Comparison of ENCODE assay signal across 1 cellular context in the genomic region with DNA sequence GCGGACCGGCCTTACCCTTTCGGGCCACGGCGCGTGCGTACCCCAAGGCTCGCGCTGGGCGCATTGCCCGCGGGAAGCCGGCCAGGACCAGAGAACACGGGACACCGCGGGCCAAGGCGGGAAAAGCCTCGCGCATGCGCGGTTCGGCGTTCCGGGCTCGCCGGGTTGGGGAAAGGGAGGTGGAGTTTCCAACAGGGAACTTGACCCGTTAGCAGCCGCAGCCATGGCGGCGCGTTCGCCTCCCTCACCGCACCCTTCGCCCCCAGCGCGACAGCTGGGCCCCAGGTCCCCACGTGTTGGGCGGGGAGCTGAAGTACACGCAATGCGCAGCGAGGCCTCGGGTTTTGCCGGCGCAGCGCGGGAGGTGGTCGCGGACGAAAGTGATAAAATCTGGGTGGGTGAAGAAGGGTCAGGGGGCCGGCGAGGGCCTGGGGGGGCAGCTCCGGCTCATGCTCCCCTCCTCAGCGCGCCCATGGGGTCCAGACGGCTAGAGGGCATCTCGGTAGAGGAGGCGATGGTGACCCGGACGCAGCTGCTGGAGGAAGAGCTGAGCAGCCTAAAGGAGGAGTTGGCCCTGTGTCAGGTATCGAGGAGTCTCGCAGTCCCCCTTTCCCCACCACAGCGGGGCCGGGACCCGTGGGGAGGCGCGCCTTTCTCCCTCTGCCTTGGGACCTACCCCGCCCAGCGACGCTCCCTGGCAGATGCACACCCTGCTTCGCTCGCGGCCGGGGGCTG.
TF ChIP-seq lines count a peak whose summit lies in the region.

A gene with protein sequence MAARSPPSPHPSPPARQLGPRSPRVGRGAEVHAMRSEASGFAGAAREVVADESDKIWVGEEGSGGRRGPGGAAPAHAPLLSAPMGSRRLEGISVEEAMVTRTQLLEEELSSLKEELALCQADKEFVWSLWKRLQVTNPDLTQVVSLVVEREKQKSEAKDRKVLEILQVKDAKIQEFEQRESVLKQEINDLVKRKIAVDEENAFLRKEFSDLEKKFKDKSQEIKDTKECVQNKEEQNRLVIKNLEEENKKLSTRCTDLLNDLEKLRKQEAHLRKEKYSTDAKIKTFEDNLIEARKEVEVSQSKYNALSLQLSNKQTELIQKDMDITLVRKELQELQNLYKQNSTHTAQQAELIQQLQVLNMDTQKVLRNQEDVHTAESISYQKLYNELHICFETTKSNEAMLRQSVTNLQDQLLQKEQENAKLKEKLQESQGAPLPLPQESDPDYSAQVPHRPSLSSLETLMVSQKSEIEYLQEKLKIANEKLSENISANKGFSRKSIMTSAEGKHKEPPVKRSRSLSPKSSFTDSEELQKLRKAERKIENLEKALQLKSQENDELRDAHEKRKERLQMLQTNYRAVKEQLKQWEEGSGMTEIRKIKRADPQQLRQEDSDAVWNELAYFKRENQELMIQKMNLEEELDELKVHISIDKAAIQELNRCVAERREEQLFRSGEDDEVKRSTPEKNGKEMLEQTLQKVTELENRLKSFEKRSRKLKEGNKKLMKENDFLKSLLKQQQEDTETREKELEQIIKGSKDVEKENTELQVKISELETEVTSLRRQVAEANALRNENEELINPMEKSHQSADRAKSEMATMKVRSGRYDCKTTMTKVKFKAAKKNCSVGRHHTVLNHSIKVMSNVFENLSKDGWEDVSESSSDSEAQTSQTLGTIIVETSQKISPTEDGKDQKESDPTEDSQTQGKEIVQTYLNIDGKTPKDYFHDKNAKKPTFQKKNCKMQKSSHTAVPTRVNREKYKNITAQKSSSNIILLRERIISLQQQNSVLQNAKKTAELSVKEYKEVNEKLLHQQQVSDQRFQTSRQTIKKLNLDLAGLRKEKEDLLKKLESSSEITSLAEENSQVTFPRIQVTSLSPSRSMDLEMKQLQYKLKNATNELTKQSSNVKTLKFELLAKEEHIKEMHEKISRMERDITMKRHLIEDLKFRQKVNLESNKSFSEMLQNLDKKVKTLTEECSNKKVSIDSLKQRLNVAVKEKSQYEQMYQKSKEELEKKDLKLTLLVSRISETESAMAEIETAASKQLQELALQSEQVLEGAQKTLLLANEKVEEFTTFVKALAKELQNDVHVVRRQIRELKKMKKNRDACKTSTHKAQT (N-terminal part only) (plus strand): TSS at position 198 of the 735 bp plus-strand sequence. CDS start 26 bp downstream, at position 224.

TF ChIP-seq in WTC11, 78 proteins besides CTCF, POLR2A, EP300 and RAD21 (continued from another document and continues in another):
- TF ChIP-seq, protein P1, sequence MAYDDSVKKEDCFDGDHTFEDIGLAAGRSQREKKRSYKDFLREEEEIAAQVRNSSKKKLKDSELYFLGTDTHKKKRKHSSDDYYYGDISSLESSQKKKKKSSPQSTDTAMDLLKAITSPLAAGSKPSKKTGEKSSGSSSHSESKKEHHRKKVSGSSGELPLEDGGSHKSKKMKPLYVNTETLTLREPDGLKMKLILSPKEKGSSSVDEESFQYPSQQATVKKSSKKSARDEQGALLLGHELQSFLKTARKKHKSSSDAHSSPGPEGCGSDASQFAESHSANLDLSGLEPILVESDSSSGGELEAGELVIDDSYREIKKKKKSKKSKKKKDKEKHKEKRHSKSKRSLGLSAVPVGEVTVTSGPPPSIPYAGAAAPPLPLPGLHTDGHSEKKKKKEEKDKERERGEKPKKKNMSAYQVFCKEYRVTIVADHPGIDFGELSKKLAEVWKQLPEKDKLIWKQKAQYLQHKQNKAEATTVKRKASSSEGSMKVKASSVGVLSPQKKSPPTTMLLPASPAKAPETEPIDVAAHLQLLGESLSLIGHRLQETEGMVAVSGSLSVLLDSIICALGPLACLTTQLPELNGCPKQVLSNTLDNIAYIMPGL (CRISPR knock-in tag; IDR thresholded peaks at IDR 0.05), result no peak; the same call in 1 of the 2 replicates
- TF ChIP-seq, protein P2, sequence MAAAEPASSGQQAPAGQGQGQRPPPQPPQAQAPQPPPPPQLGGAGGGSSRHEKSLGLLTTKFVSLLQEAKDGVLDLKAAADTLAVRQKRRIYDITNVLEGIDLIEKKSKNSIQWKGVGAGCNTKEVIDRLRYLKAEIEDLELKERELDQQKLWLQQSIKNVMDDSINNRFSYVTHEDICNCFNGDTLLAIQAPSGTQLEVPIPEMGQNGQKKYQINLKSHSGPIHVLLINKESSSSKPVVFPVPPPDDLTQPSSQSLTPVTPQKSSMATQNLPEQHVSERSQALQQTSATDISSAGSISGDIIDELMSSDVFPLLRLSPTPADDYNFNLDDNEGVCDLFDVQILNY (CRISPR knock-in tag; IDR thresholded peaks at IDR 0.05), result peak; percentile 100
- peak; percentile 44; the same call in 1 of the 2 replicates for TF ChIP-seq ZNF232 (CRISPR knock-in tag; IDR thresholded peaks at IDR 0.05)
- peak; percentile 17; the same call in 1 of the 2 replicates for TF ChIP-seq EMX1 (CRISPR knock-in tag; IDR thresholded peaks at IDR 0.05)
- TF ChIP-seq, protein P3, sequence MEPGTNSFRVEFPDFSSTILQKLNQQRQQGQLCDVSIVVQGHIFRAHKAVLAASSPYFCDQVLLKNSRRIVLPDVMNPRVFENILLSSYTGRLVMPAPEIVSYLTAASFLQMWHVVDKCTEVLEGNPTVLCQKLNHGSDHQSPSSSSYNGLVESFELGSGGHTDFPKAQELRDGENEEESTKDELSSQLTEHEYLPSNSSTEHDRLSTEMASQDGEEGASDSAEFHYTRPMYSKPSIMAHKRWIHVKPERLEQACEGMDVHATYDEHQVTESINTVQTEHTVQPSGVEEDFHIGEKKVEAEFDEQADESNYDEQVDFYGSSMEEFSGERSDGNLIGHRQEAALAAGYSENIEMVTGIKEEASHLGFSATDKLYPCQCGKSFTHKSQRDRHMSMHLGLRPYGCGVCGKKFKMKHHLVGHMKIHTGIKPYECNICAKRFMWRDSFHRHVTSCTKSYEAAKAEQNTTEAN (CRISPR knock-in tag; IDR thresholded peaks at IDR 0.05), result peak; percentile 40; the same call in 1 of the 2 replicates
- TF ChIP-seq, protein P4, sequence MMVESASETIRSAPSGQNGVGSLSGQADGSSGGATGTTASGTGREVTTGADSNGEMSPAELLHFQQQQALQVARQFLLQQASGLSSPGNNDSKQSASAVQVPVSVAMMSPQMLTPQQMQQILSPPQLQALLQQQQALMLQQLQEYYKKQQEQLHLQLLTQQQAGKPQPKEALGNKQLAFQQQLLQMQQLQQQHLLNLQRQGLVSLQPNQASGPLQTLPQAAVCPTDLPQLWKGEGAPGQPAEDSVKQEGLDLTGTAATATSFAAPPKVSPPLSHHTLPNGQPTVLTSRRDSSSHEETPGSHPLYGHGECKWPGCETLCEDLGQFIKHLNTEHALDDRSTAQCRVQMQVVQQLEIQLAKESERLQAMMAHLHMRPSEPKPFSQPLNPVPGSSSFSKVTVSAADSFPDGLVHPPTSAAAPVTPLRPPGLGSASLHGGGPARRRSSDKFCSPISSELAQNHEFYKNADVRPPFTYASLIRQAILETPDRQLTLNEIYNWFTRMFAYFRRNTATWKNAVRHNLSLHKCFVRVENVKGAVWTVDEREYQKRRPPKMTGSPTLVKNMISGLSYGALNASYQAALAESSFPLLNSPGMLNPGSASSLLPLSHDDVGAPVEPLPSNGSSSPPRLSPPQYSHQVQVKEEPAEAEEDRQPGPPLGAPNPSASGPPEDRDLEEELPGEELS (CRISPR knock-in tag; IDR thresholded peaks at IDR 0.05), result peak; percentile 97
- TF ChIP-seq, protein P5, sequence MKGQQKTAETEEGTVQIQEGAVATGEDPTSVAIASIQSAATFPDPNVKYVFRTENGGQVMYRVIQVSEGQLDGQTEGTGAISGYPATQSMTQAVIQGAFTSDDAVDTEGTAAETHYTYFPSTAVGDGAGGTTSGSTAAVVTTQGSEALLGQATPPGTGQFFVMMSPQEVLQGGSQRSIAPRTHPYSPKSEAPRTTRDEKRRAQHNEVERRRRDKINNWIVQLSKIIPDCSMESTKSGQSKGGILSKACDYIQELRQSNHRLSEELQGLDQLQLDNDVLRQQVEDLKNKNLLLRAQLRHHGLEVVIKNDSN (CRISPR knock-in tag; IDR thresholded peaks at IDR 0.05), result peak; percentile 83
- peak; percentile 95 for TF ChIP-seq TP53 (CRISPR knock-in tag; IDR thresholded peaks at IDR 0.05)
- TF ChIP-seq RORB (CRISPR knock-in tag; IDR thresholded peaks at IDR 0.05), result no peak
- TF ChIP-seq CREB1 (CRISPR knock-in tag; IDR thresholded peaks at IDR 0.05), result peak; percentile 80
- TF ChIP-seq ZNF263 (CRISPR knock-in tag; IDR thresholded peaks at IDR 0.05; ENCODE audit: low read depth), result peak; percentile 14; the same call in 1 of the 2 replicates
- TF ChIP-seq NFYB (CRISPR knock-in tag; conservative IDR thresholded peaks at IDR 0.05; ENCODE audit: low read depth), result peak; percentile 22; the same call in 1 of the 2 replicates
- TF ChIP-seq, protein P6, sequence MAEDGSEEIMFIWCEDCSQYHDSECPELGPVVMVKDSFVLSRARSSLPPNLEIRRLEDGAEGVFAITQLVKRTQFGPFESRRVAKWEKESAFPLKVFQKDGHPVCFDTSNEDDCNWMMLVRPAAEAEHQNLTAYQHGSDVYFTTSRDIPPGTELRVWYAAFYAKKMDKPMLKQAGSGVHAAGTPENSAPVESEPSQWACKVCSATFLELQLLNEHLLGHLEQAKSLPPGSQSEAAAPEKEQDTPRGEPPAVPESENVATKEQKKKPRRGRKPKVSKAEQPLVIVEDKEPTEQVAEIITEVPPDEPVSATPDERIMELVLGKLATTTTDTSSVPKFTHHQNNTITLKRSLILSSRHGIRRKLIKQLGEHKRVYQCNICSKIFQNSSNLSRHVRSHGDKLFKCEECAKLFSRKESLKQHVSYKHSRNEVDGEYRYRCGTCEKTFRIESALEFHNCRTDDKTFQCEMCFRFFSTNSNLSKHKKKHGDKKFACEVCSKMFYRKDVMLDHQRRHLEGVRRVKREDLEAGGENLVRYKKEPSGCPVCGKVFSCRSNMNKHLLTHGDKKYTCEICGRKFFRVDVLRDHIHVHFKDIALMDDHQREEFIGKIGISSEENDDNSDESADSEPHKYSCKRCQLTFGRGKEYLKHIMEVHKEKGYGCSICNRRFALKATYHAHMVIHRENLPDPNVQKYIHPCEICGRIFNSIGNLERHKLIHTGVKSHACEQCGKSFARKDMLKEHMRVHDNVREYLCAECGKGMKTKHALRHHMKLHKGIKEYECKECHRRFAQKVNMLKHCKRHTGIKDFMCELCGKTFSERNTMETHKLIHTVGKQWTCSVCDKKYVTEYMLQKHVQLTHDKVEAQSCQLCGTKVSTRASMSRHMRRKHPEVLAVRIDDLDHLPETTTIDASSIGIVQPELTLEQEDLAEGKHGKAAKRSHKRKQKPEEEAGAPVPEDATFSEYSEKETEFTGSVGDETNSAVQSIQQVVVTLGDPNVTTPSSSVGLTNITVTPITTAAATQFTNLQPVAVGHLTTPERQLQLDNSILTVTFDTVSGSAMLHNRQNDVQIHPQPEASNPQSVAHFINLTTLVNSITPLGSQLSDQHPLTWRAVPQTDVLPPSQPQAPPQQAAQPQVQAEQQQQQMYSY (CRISPR knock-in tag; IDR thresholded peaks at IDR 0.05), result peak; percentile 78
- 0 out of 2 replicates have a peak, but pooled peaks have one; percentile 52 for TF ChIP-seq SP1 (CRISPR knock-in tag; conservative IDR thresholded peaks at IDR 0.05)
- 0 out of 2 replicates have a peak, but pooled peaks have one; percentile 9 for TF ChIP-seq NR2C2 (CRISPR knock-in tag; IDR thresholded peaks at IDR 0.05)
- TF ChIP-seq FOXJ3 (CRISPR knock-in tag; IDR thresholded peaks at IDR 0.05; ENCODE audit: borderline replicate concordance), result no peak
- peak; percentile 98 for TF ChIP-seq FOXP1 (CRISPR knock-in tag; IDR thresholded peaks at IDR 0.05; ENCODE audit: borderline replicate concordance)
- TF ChIP-seq ZBTB21 (CRISPR knock-in tag; IDR thresholded peaks at IDR 0.05; ENCODE audit: borderline replicate concordance), result peak; percentile 86
- no peak; the same call in 1 of the 2 replicates for TF ChIP-seq NR1H2 (CRISPR knock-in tag; IDR thresholded peaks at IDR 0.05)
- TF ChIP-seq, protein P7, sequence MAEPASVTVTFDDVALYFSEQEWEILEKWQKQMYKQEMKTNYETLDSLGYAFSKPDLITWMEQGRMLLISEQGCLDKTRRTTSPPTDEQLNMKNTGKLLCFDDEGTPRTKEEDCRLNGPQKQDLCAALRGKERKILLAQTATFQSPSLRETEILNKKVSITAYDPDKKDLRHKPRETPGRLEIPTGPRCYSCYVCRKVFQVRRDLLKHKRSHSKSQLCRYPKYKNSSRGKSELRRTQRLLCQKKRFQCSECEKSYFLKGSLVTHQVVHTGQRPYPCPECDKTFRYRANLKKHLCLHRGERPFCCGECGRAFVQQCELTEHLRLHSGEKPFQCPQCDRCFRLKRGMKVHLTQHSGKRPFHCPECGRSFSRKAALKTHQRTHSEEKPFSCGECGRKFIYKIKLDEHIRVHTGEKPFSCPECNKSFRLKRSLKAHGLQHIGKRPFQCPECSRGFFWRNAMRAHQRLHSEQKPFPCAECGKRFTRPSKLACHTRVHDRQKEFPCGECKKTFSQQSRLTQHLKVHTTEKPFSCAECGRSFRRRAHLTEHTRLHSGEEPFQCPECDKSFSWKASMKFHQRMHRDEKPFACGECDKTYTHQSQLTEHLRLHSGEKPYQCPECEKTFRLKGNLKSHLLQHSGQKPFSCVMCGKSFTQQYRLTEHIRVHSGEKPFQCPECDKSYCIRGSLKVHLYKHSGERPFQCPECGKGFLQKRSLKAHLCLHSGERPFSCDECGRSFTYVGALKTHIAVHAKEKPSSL (CRISPR knock-in tag; conservative IDR thresholded peaks at IDR 0.05), result no peak
- TF ChIP-seq, protein P8, sequence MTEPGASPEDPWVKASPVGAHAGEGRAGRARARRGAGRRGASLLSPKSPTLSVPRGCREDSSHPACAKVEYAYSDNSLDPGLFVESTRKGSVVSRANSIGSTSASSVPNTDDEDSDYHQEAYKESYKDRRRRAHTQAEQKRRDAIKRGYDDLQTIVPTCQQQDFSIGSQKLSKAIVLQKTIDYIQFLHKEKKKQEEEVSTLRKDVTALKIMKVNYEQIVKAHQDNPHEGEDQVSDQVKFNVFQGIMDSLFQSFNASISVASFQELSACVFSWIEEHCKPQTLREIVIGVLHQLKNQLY (CRISPR knock-in tag; IDR thresholded peaks at IDR 0.05), result 0 out of 2 replicates have a peak, but pooled peaks have one; percentile 88
- TF ChIP-seq, protein P9, sequence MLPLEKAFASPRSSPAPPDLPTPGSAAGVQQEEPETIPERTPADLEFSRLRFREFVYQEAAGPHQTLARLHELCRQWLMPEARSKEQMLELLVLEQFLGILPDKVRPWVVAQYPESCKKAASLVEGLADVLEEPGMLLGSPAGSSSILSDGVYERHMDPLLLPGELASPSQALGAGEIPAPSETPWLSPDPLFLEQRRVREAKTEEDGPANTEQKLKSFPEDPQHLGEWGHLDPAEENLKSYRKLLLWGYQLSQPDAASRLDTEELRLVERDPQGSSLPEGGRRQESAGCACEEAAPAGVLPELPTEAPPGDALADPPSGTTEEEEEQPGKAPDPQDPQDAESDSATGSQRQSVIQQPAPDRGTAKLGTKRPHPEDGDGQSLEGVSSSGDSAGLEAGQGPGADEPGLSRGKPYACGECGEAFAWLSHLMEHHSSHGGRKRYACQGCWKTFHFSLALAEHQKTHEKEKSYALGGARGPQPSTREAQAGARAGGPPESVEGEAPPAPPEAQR (CRISPR knock-in tag; IDR thresholded peaks at IDR 0.05), result no peak
- no peak for TF ChIP-seq JAZF1 (CRISPR knock-in tag; IDR thresholded peaks at IDR 0.05)
- TF ChIP-seq, protein P10, sequence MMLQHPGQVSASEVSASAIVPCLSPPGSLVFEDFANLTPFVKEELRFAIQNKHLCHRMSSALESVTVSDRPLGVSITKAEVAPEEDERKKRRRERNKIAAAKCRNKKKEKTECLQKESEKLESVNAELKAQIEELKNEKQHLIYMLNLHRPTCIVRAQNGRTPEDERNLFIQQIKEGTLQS (CRISPR knock-in tag; conservative IDR thresholded peaks at IDR 0.05), result no peak
- TF ChIP-seq ZNF671 (CRISPR knock-in tag; IDR thresholded peaks at IDR 0.05), result no peak
- peak; percentile 80; the same call in 1 of the 2 replicates for TF ChIP-seq CBFB (CRISPR knock-in tag; IDR thresholded peaks at IDR 0.05; ENCODE audit: low read depth)
- TF ChIP-seq GABPB1 (CRISPR knock-in tag; IDR thresholded peaks at IDR 0.05), result peak; percentile 10; the same call in 1 of the 2 replicates
- TF ChIP-seq NR3C1 (CRISPR knock-in tag; conservative IDR thresholded peaks at IDR 0.05; ENCODE audit: low read depth), result 0 out of 2 replicates have a peak, but pooled peaks have one; percentile 34
